15 cellular contexts compared by ENCODE assay signal in genomic region chr12:71710276-71711125, GRCh38. TPM values are rescaled to one million over a fixed set of nuclear protein-coding genes. Genes with fewer than 3 reads are reported as not detected.
DNase-seq lines count a peak whose midpoint lies in the region; ATAC-seq, FAIRE-seq and TF ChIP-seq lines count a peak whose summit lies in the region.
"Had no signal": no experiment of that assay in that cellular context is flagged by ENCODE, and none has a peak within 500 bp of the region (broad histone marks: within the 10 kb centered on the region; RNA-seq: fewer than 3 reads in every experiment).

No MANE protein-coding gene starts in this region.

- H3K79me2 ChIP-seq in HepG2 (ENCODE audit: insufficient read depth, low read length), result no peaks in the 10 kb centered on the region

- ATAC-seq in HepG2 (peak; percentile 76), right lobe of liver (no peak), SK-N-SH treated with all-trans-retinoic acid at 6 μM for 48 hours (peak; percentile 98)
- ATAC-seq: GM23338 had no signal

- POLR2A ChIA-PET in HepG2 (lab: Yijun Ruan, JAX), result no interaction called here

- peaks cover 2% of the 10 kb centered on the region for H3K36me3 Mint-ChIP-seq in progenitor cell of endocrine pancreas (ENCODE audit: insufficient read depth)

- no peak for TF ChIP-seq CTCF in HepG2 (CRISPR knock-in tag; IDR thresholded peaks at IDR 0.05)
- TF ChIP-seq CTCF in right lobe of liver (IDR thresholded peaks at IDR 0.05), result no peak
- no peak for TF ChIP-seq CTCF in fibroblast of pulmonary artery (IDR thresholded peaks at IDR 0.05; ENCODE audit: low read length, missing control alignments)
- no peak for TF ChIP-seq CTCF in stomach (IDR thresholded peaks at IDR 0.05)
- TF ChIP-seq CTCF in progenitor cell of endocrine pancreas (IDR thresholded peaks at IDR 0.05; ENCODE audit: unreplicated experiment), result no peak

- TF ChIP-seq EP300 in HepG2 (IDR thresholded peaks at IDR 0.05; ENCODE audit: low read depth in 2 of 2, low read length in 2 of 2) (no peak), HepG2 (CRISPR knock-in tag; IDR thresholded peaks at IDR 0.05; ENCODE audit: borderline replicate concordance) (no peak), stomach (IDR thresholded peaks at IDR 0.05) (no peak)

- in situ Hi-C loops in HepG2 (cut with HindIII; ENCODE audit: extremely low pct_ligation_motif_present, low pct_unique_long_range_greater_than_20kb), result no loop called here

- BruUV-seq in HepG2 (replicated peaks; lab: Mats Ljungman, UMichigan), result no TSS peak

- H3K27ac Mint-ChIP-seq in progenitor cell of endocrine pancreas, result no peak overlapping the region
- H3K27ac Mint-ChIP-seq: CD14-positive monocyte, GM23338 had no signal

- H3K36me3 ChIP-seq in HepG2 (replicated peaks in 1 of 2; ENCODE audit: control insufficient read depth in 1 of 2, insufficient read depth in 2 of 2, low read length in 2 of 2) (no peaks in the 10 kb centered on the region), right lobe of liver (no peaks in the 10 kb centered on the region), stomach (peaks cover 0 to 6% (median 0%) of the 10 kb centered on the region in 4 donors)

- no peaks in the 10 kb centered on the region for H3K4me1 Mint-ChIP-seq in progenitor cell of endocrine pancreas (ENCODE audit: low read depth)
- H3K4me1 Mint-ChIP-seq: CD14-positive monocyte had no signal

- no peak overlapping the region for H3K27ac ChIP-seq in HepG2 (ENCODE audit: extremely low read length, insufficient read depth, low read length)
- H3K27ac ChIP-seq in right lobe of liver, result no peak overlapping the region
- H3K27ac ChIP-seq in stomach, result no peak overlapping the region

- intact Hi-C loops in HepG2 (cut with micrococcal nuclease; ENCODE audit: unreplicated experiment) (no loop called here), right lobe of liver (cut with DNase I) (no loop called here), stomach (cut with DNase I; ENCODE audit: low total_unique reads) (no loop called here)

- H2AFZ ChIP-seq in HepG2 (ENCODE audit: low read length), result no peak overlapping the region
- H2AFZ ChIP-seq: GM23338 had no signal

- no peak overlapping the region for H3K4me3 Mint-ChIP-seq in progenitor cell of endocrine pancreas (ENCODE audit: low read depth)
- H3K4me3 Mint-ChIP-seq: CD14-positive monocyte, GM23338 had no signal

- H3K27me3 ChIP-seq in HepG2 (ENCODE audit: control insufficient read depth in 1 of 2, insufficient read depth in 2 of 2, low read length in 2 of 2) (no peaks in the 10 kb centered on the region), right lobe of liver (no peaks in the 10 kb centered on the region), stomach (no peaks in the 10 kb centered on the region)

- H3K9ac ChIP-seq in HepG2 (ENCODE audit: insufficient read depth, low read depth, low read length), result no peak overlapping the region

- H3K4me3 ChIP-seq in HepG2 (replicated peaks in 1 of 3; ENCODE audit: insufficient read depth in 1 of 3, low read depth in 2 of 3, low read length in 3 of 3) (no peak overlapping the region), right lobe of liver (no peak overlapping the region), fibroblast of pulmonary artery (replicated peaks; ENCODE audit: low read depth, low read length) (no peak overlapping the region), stomach (no peak overlapping the region)
- H3K4me3 ChIP-seq: GM23338 had no signal

- CTCF ChIA-PET in HepG2 (lab: Yijun Ruan, JAX; ENCODE audit: low intra/inter-chr PET ratio, low total read pairs), result no interaction called here

- peaks cover 25% of the 10 kb centered on the region for H3K9me3 Mint-ChIP-seq in progenitor cell of endocrine pancreas (ENCODE audit: low read depth)

- H3K9me3 ChIP-seq in HepG2 (ENCODE audit: low read length) (peaks cover 14% of the 10 kb centered on the region; the same call in 1 of the 2 replicates), right lobe of liver (peaks cover 0 to 5% (median 0%) of the 10 kb centered on the region in 4 donors), stomach (peaks cover 0 to 22% (median 2%) of the 10 kb centered on the region in 4 donors)

- WGBS in HepG2 (ENCODE audit: low lambda C conversion rate), result 45% methylated on average over 7 of the region's 7 CpGs
- 94% methylated on average over 7 of the region's 7 CpGs for WGBS in right lobe of liver (ENCODE audit: insufficient coverage, low coverage, low lambda C conversion rate, missing lambda C conversion rate)
- WGBS in stomach, 5 donors, result 85 to 93% (median 92%) methylated on average over 5 to 7 of the region's 7 CpGs

- TF ChIP-seq RAD21 in HepG2 (CRISPR knock-in tag; IDR thresholded peaks at IDR 0.05), result no peak

- H4K20me1 ChIP-seq in HepG2 (ENCODE audit: insufficient read depth, low read length), result no peaks in the 10 kb centered on the region

- H3K4me1 ChIP-seq in HepG2 (ENCODE audit: insufficient read depth, low read length) (peaks cover 16% of the 10 kb centered on the region), right lobe of liver (no peaks in the 10 kb centered on the region), stomach (no peaks in the 10 kb centered on the region)

- no peak for FAIRE-seq in HepG2 (lab: Jason Lieb, UNC)
- FAIRE-seq: endometrium had no signal

- TF ChIP-seq POLR2A in HepG2 (IDR thresholded peaks at IDR 0.05; ENCODE audit: insufficient read depth in 1 of 2, low read depth in 2 of 2, low read length in 2 of 2), result no peak
- TF ChIP-seq POLR2A in right lobe of liver (IDR thresholded peaks at IDR 0.05), result no peak
- no peak for TF ChIP-seq POLR2A in stomach (IDR thresholded peaks at IDR 0.05)

- DNase-seq in HepG2 (ENCODE audit: low spot score) (peak; percentile 34), right lobe of liver (no peak), fibroblast of pulmonary artery (ENCODE audit: low read depth) (peak; percentile 76), ureter (ENCODE audit: low spot score) (peak; percentile 45), globus pallidus (ENCODE audit: low spot score) (no peak), stomach (no peak), progenitor cell of endocrine pancreas (ENCODE audit: low spot score, unreplicated experiment) (no peak)
- DNase-seq: activated effector memory CD4-positive, alpha-beta T cell treated with anti-CD3 and anti-CD28 coated beads, Interleukin-2, amount 50 U/mL, for 16 hours; midbrain; stimulated activated naive CD4-positive, alpha-beta T cell treated with Interleukin-2 at 50 U/mL for 16 hours; T-helper 9 cell had no signal

- H3K27me3 Mint-ChIP-seq in progenitor cell of endocrine pancreas, result no peaks in the 10 kb centered on the region

- H3K4me2 ChIP-seq in HepG2 (ENCODE audit: low read depth, low read length), result no peak overlapping the region

RNA-seq across cellular contexts. Expression of gene TMEM19, which starts 24.6 kb away (rescaled TPM):
- total RNA-seq in HepG2 (2016; rRNA removed; fragmentation: Illumina TruSeq; extraction: Trizol) (21.9 and 22.5 TPM in 2 replicates), right lobe of liver (10 to 100 TPM; 11.2 to 18.9 (median 15.7) TPM), ureter (39.3 TPM), stomach (10 to 100 TPM in 3 of 5 donors, 1 to 10 TPM in 2; 7.6 to 80.5 (median 11.6) TPM), progenitor cell of endocrine pancreas (19.4 and 24.8 TPM in 2 replicates)
- total RNA-seq in HepG2 (2016; cell fraction: cytosol; rRNA removed; fragmentation: Illumina TruSeq; extraction: Trizol; ENCODE audit: low read depth), result 8.4 and 11.1 TPM in 2 replicates
- total RNA-seq in HepG2 (2016; cell fraction: insoluble cytoplasmic fraction; rRNA removed; fragmentation: Illumina TruSeq; extraction: Trizol), result 24.4 and 24.7 TPM in 2 replicates
- total RNA-seq in HepG2 (2016; cell fraction: membrane; rRNA removed; fragmentation: Illumina TruSeq; extraction: Trizol), result 19.4 and 21.7 TPM in 2 replicates
- 20.6 and 22.2 TPM in 2 replicates for total RNA-seq in HepG2 (2016; cell fraction: nucleus; rRNA removed; fragmentation: Illumina TruSeq; extraction: Trizol)
- polyA plus RNA-seq in HepG2 (2011; rRNA removed) (12.0 and 16.9 TPM in 2 replicates), stomach (10 to 100 TPM in 2 of 3 donors, 1 to 10 TPM in 1; 8.5 to 11.8 (median 10.7) TPM)
- 10.0 and 19.2 TPM in 2 replicates for polyA plus RNA-seq in HepG2 (2011; cell fraction: cytosol; rRNA removed)
- 5.6 and 6.0 TPM in 2 replicates for polyA plus RNA-seq in HepG2 (2011; cell fraction: nucleus; rRNA removed)
- 8.1 and 12.4 TPM in 2 replicates for polyA plus RNA-seq in HepG2 (2012)
- polyA plus RNA-seq in HepG2 (2016; cell fraction: cytosol; fragmentation: Illumina TruSeq; extraction: Trizol; ENCODE audit: low read depth), result 11.2 and 15.2 TPM in 2 replicates
- polyA plus RNA-seq in HepG2 (2016; cell fraction: insoluble cytoplasmic fraction; fragmentation: Illumina TruSeq; extraction: Trizol; ENCODE audit: low read depth), result 18.4 and 19.0 TPM in 2 replicates
- 19.6 and 21.1 TPM in 2 replicates for polyA plus RNA-seq in HepG2 (2016; cell fraction: membrane; fragmentation: Illumina TruSeq; extraction: Trizol; ENCODE audit: low read depth)
- polyA plus RNA-seq in HepG2 (2016; cell fraction: nucleus; fragmentation: Illumina TruSeq; extraction: Trizol; ENCODE audit: insufficient read depth, low read depth), result 22.5 and 24.5 TPM in 2 replicates
- polyA minus RNA-seq in HepG2 (2011; rRNA and poly(A)+ RNA removed; ENCODE audit: low replicate concordance), result 22.8 and 43.2 TPM in 2 replicates
- 14.2 and 14.3 TPM in 2 replicates for polyA minus RNA-seq in HepG2 (2011; cell fraction: cytosol; rRNA and poly(A)+ RNA removed)
- 16.7 and 20.8 TPM in 2 replicates for polyA minus RNA-seq in HepG2 (2011; cell fraction: nucleus; rRNA and poly(A)+ RNA removed)

RNA-seq across cellular contexts. Expression of gene RAB21, which starts 44.2 kb away (rescaled TPM):
- total RNA-seq in HepG2 (2016; rRNA removed; fragmentation: Illumina TruSeq; extraction: Trizol), result 50.9 and 61.4 TPM in 2 replicates
- total RNA-seq in HepG2 (2016; cell fraction: cytosol; rRNA removed; fragmentation: Illumina TruSeq; extraction: Trizol; ENCODE audit: low read depth), result 5.0 and 6.4 TPM in 2 replicates
- 48.1 and 51.5 TPM in 2 replicates for total RNA-seq in HepG2 (2016; cell fraction: insoluble cytoplasmic fraction; rRNA removed; fragmentation: Illumina TruSeq; extraction: Trizol)
- 24.0 and 24.1 TPM in 2 replicates for total RNA-seq in HepG2 (2016; cell fraction: membrane; rRNA removed; fragmentation: Illumina TruSeq; extraction: Trizol)
- total RNA-seq in HepG2 (2016; cell fraction: nucleus; rRNA removed; fragmentation: Illumina TruSeq; extraction: Trizol), result 27.0 and 31.0 TPM in 2 replicates
- polyA plus RNA-seq in HepG2 (2011; rRNA removed), result 4.4 and 7.1 TPM in 2 replicates
- polyA plus RNA-seq in HepG2 (2011; cell fraction: cytosol; rRNA removed), result 1.4 and 3.0 TPM in 2 replicates
- polyA plus RNA-seq in HepG2 (2011; cell fraction: nucleus; rRNA removed), result 1.9 and 2.6 TPM in 2 replicates
- polyA plus RNA-seq in HepG2 (2012), result 28.2 and 34.0 TPM in 2 replicates
- 2.3 and 3.9 TPM in 2 replicates for polyA plus RNA-seq in HepG2 (2016; cell fraction: cytosol; fragmentation: Illumina TruSeq; extraction: Trizol; ENCODE audit: low read depth)
- 45.7 and 53.5 TPM in 2 replicates for polyA plus RNA-seq in HepG2 (2016; cell fraction: insoluble cytoplasmic fraction; fragmentation: Illumina TruSeq; extraction: Trizol; ENCODE audit: low read depth)
- 10.3 and 12.3 TPM in 2 replicates for polyA plus RNA-seq in HepG2 (2016; cell fraction: membrane; fragmentation: Illumina TruSeq; extraction: Trizol; ENCODE audit: low read depth)
- polyA plus RNA-seq in HepG2 (2016; cell fraction: nucleus; fragmentation: Illumina TruSeq; extraction: Trizol; ENCODE audit: insufficient read depth, low read depth), result 27.4 and 31.2 TPM in 2 replicates
- 1.8 and 6.6 TPM in 2 replicates for polyA minus RNA-seq in HepG2 (2011; rRNA and poly(A)+ RNA removed; ENCODE audit: low replicate concordance)
- 7.7 and 16.0 TPM in 2 replicates for polyA minus RNA-seq in HepG2 (2011; cell fraction: cytosol; rRNA and poly(A)+ RNA removed)
- polyA minus RNA-seq in HepG2 (2011; cell fraction: nucleus; rRNA and poly(A)+ RNA removed), result 9.7 and 15.2 TPM in 2 replicates
- total RNA-seq in right lobe of liver, result 10 to 100 TPM; 23.0 to 45.2 (median 31.3) TPM
- 82.8 TPM for total RNA-seq in ureter
- 10 to 100 TPM in 1 of 5 donors, 1 to 10 TPM in 4; 3.2 to 35.1 (median 6.4) TPM for total RNA-seq in stomach
- polyA plus RNA-seq in stomach, result 10 to 100 TPM in 2 of 3 donors, 1 to 10 TPM in 1; 7.4 to 17.1 (median 16.9) TPM
- 52.5 and 54.0 TPM in 2 replicates for total RNA-seq in progenitor cell of endocrine pancreas

RNA-seq across cellular contexts. Expression of gene THAP2, which starts 46.4 kb away (rescaled TPM):
- 6.2 and 7.3 TPM in 2 replicates for total RNA-seq in HepG2 (2016; rRNA removed; fragmentation: Illumina TruSeq; extraction: Trizol)
- total RNA-seq in HepG2 (2016; cell fraction: cytosol; rRNA removed; fragmentation: Illumina TruSeq; extraction: Trizol; ENCODE audit: low read depth), result 3.0 and 3.9 TPM in 2 replicates
- 5.9 and 7.3 TPM in 2 replicates for total RNA-seq in HepG2 (2016; cell fraction: insoluble cytoplasmic fraction; rRNA removed; fragmentation: Illumina TruSeq; extraction: Trizol)
- total RNA-seq in HepG2 (2016; cell fraction: membrane; rRNA removed; fragmentation: Illumina TruSeq; extraction: Trizol), result 5.3 and 6.1 TPM in 2 replicates
- 9.9 and 13.4 TPM in 2 replicates for total RNA-seq in HepG2 (2016; cell fraction: nucleus; rRNA removed; fragmentation: Illumina TruSeq; extraction: Trizol)
- polyA plus RNA-seq in HepG2 (2011; rRNA removed), result 5.0 and 5.2 TPM in 2 replicates
- polyA plus RNA-seq in HepG2 (2011; cell fraction: cytosol; rRNA removed), result 1.4 and 2.4 TPM in 2 replicates
- polyA plus RNA-seq in HepG2 (2011; cell fraction: nucleus; rRNA removed), result 3.8 and 5.8 TPM in 2 replicates
- 5.1 and 8.6 TPM in 2 replicates for polyA plus RNA-seq in HepG2 (2012)
- polyA plus RNA-seq in HepG2 (2016; cell fraction: cytosol; fragmentation: Illumina TruSeq; extraction: Trizol; ENCODE audit: low read depth), result 3.0 and 4.3 TPM in 2 replicates
- 7.7 and 7.9 TPM in 2 replicates for polyA plus RNA-seq in HepG2 (2016; cell fraction: insoluble cytoplasmic fraction; fragmentation: Illumina TruSeq; extraction: Trizol; ENCODE audit: low read depth)
- polyA plus RNA-seq in HepG2 (2016; cell fraction: membrane; fragmentation: Illumina TruSeq; extraction: Trizol; ENCODE audit: low read depth), result 4.7 and 4.8 TPM in 2 replicates
- polyA plus RNA-seq in HepG2 (2016; cell fraction: nucleus; fragmentation: Illumina TruSeq; extraction: Trizol; ENCODE audit: insufficient read depth, low read depth), result 12.1 and 12.4 TPM in 2 replicates
- polyA minus RNA-seq in HepG2 (2011; rRNA and poly(A)+ RNA removed; ENCODE audit: low replicate concordance), result 2.5 and 2.9 TPM in 2 replicates
- 1.9 and 4.4 TPM in 2 replicates for polyA minus RNA-seq in HepG2 (2011; cell fraction: cytosol; rRNA and poly(A)+ RNA removed)
- polyA minus RNA-seq in HepG2 (2011; cell fraction: nucleus; rRNA and poly(A)+ RNA removed), result 13.9 and 14.5 TPM in 2 replicates
- total RNA-seq in right lobe of liver, result 1 to 10 TPM; 1.3 to 3.2 (median 2.0) TPM
- 5.5 TPM for total RNA-seq in ureter
- total RNA-seq in stomach, result 1 to 10 TPM in 3 of 5 donors, under 1 TPM in 1, not detected in 1; 0.87 to 4.3 (median 3.0) TPM
- polyA plus RNA-seq in stomach, result 1 to 10 TPM in 2 of 3 donors, under 1 TPM in 1; 0.87 to 3.8 (median 1.8) TPM
- total RNA-seq in progenitor cell of endocrine pancreas, result 7.0 and 8.9 TPM in 2 replicates

RNA-seq across cellular contexts. Expression of gene ZFC3H1, which starts 46.9 kb away (rescaled TPM):
- total RNA-seq in HepG2 (2016; rRNA removed; fragmentation: Illumina TruSeq; extraction: Trizol) (8.9 and 17.1 TPM in 2 replicates), right lobe of liver (10 to 100 TPM; 13.0 to 27.3 (median 19.1) TPM), ureter (72.1 TPM), stomach (100 to 1,000 TPM; 110 to 574 (median 155) TPM), progenitor cell of endocrine pancreas (52.5 and 54.7 TPM in 2 replicates)
- 5.0 and 6.0 TPM in 2 replicates for total RNA-seq in HepG2 (2016; cell fraction: cytosol; rRNA removed; fragmentation: Illumina TruSeq; extraction: Trizol; ENCODE audit: low read depth)
- 7.0 and 13.0 TPM in 2 replicates for total RNA-seq in HepG2 (2016; cell fraction: insoluble cytoplasmic fraction; rRNA removed; fragmentation: Illumina TruSeq; extraction: Trizol)
- total RNA-seq in HepG2 (2016; cell fraction: membrane; rRNA removed; fragmentation: Illumina TruSeq; extraction: Trizol), result 4.6 and 5.9 TPM in 2 replicates
- 73.8 and 77.3 TPM in 2 replicates for total RNA-seq in HepG2 (2016; cell fraction: nucleus; rRNA removed; fragmentation: Illumina TruSeq; extraction: Trizol)
- polyA plus RNA-seq in HepG2 (2011; rRNA removed) (31.4 and 38.3 TPM in 2 replicates), stomach (10 to 100 TPM in 1 of 3 donors, 1 to 10 TPM in 2; 4.9 to 24.3 (median 6.2) TPM)
- 4.3 and 6.5 TPM in 2 replicates for polyA plus RNA-seq in HepG2 (2011; cell fraction: cytosol; rRNA removed)
- 96.5 and 110 TPM in 2 replicates for polyA plus RNA-seq in HepG2 (2011; cell fraction: nucleus; rRNA removed)
- 19.0 and 21.7 TPM in 2 replicates for polyA plus RNA-seq in HepG2 (2012)
- polyA plus RNA-seq in HepG2 (2016; cell fraction: cytosol; fragmentation: Illumina TruSeq; extraction: Trizol; ENCODE audit: low read depth), result 0.44 and 0.55 TPM in 2 replicates
- 7.3 and 8.6 TPM in 2 replicates for polyA plus RNA-seq in HepG2 (2016; cell fraction: insoluble cytoplasmic fraction; fragmentation: Illumina TruSeq; extraction: Trizol; ENCODE audit: low read depth)
- polyA plus RNA-seq in HepG2 (2016; cell fraction: membrane; fragmentation: Illumina TruSeq; extraction: Trizol; ENCODE audit: low read depth), result 1.7 and 1.9 TPM in 2 replicates
- 99.4 and 110 TPM in 2 replicates for polyA plus RNA-seq in HepG2 (2016; cell fraction: nucleus; fragmentation: Illumina TruSeq; extraction: Trizol; ENCODE audit: insufficient read depth, low read depth)
- polyA minus RNA-seq in HepG2 (2011; rRNA and poly(A)+ RNA removed; ENCODE audit: low replicate concordance), result 11.8 and 15.6 TPM in 2 replicates
- 6.1 and 11.4 TPM in 2 replicates for polyA minus RNA-seq in HepG2 (2011; cell fraction: cytosol; rRNA and poly(A)+ RNA removed)
- polyA minus RNA-seq in HepG2 (2011; cell fraction: nucleus; rRNA and poly(A)+ RNA removed), result 208 and 220 TPM in 2 replicates

Comparison
In these comparisons a context has a peak if more than half of its experiments do, and no peak if none do; other contexts are left out.
1. ATAC-seq: peak in HepG2 (single experiment) and SK-N-SH treated with all-trans-retinoic acid at 6 μM for 48 hours (single experiment); none in right lobe of liver (0 of 4).
2. DNase-seq: peak in HepG2 (single experiment), fibroblast of pulmonary artery (single experiment) and ureter (single experiment); none in right lobe of liver (0 of 3), globus pallidus (single experiment), stomach (single experiment) and progenitor cell of endocrine pancreas (single experiment).